ENCODE assay signal across 8 cellular contexts in the genomic region with DNA sequence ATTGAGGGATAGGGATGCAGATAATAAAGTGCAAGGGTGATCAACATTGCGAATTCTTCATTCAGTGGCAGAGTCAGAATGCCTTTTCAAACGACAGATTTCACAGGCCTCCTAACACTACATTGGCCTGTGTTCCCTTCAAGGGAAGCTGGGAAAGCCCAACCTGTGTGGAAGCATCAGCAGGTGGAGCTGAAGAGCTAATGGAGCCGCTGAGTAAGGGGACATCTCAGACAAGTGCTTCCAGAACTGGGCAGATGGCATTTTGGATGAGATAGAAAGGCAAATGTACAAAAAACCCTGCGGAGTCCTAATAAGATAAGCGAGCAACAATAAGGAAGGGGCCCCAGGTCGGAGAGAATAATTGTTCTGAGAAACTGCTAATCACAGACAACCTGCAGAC. TPM values are rescaled to one million over a fixed set of nuclear protein-coding genes. Genes with fewer than 3 reads are reported as not detected.
DNase-seq lines count a peak whose midpoint lies in the region; ATAC-seq and TF ChIP-seq lines count a peak whose summit lies in the region.

No MANE protein-coding gene starts in this region.

- TF ChIP-seq CTCF in fibroblast of the aortic adventitia (IDR thresholded peaks at IDR 0.05; ENCODE audit: insufficient read depth, low read length) (peak; percentile 53), tibial artery (IDR thresholded peaks at IDR 0.05) (peak; percentile 37 to 40), PC-9 (conservative IDR thresholded peaks at IDR 0.05) (no peak)

- ATAC-seq in Right ventricle myocardium superior (ENCODE audit: poor library complexity): peak; percentile 46
- ATAC-seq in GM18858 (IDR thresholded peaks at IDR 0.05; ENCODE audit: unreplicated experiment): no peak

- H2AFZ ChIP-seq in PC-9: no peak overlapping the region

- H4K20me1 ChIP-seq in PC-9 (ENCODE audit: insufficient read depth): no peaks in the 10 kb centered on the region

- H3K27ac ChIP-seq in tibial artery (no peak overlapping the region), PC-9 (no peak overlapping the region)

- H3K4me3 ChIP-seq in fibroblast of the aortic adventitia (ENCODE audit: low read depth, low read length) (no peak overlapping the region), tibial artery (no peak overlapping the region), PC-9 (no peak overlapping the region)

- H3K9me2 ChIP-seq in PC-9 (ENCODE audit: insufficient read depth): no peaks in the 10 kb centered on the region

- BruUV-seq in PC-9 (replicated peaks; lab: Mats Ljungman, UMichigan): no TSS peak

- H3K9me3 ChIP-seq in tibial artery (no peaks in the 10 kb centered on the region), PC-9 (ENCODE audit: insufficient read depth, low read depth) (no peaks in the 10 kb centered on the region)

- H3K4me1 ChIP-seq in tibial artery (peaks cover 0 to 9% (median 0%) of the 10 kb centered on the region in 4 donors), PC-9 (replicated peaks; ENCODE audit: insufficient read depth) (no peaks in the 10 kb centered on the region)

- H3F3A ChIP-seq in PC-9 (ENCODE audit: insufficient read depth, low read depth): no peaks in the 10 kb centered on the region

- DNase-seq in Right ventricle myocardium superior (no peak), cardiac septum (ENCODE audit: low spot score) (no peak), NCI-H82 treated with DMSO at 0.1 percent for 48 hours (lab: John Stamatoyannopoulos, UW; ENCODE audit: unreplicated experiment) (peak; percentile 92), fibroblast of the aortic adventitia (ENCODE audit: low read depth) (peak; percentile 32), tibial artery (no peak), NCI-H510A treated with DMSO at 0.1 percent for 48 hours (lab: John Stamatoyannopoulos, UW) (no peak), PC-9 (no peak)

- H3K27me3 ChIP-seq in tibial artery (no peaks in the 10 kb centered on the region), PC-9 (ENCODE audit: insufficient read depth, low read depth) (0 out of 2 replicates have a peak, but pooled peaks cover 6% of the 10 kb centered on the region)

- H3K36me3 ChIP-seq in tibial artery (no peaks in the 10 kb centered on the region), PC-9 (ENCODE audit: low read depth) (no peaks in the 10 kb centered on the region)

- intact Hi-C loops in Right ventricle myocardium superior (cut with DNase I) (no loop called here), cardiac septum (cut with DNase I) (loop anchor here (5.0 to 10.0 kb wide), 2 partner anchors 140 to 173 kb away; no protein-coding TSS in a partner anchor), tibial artery (cut with DNase I; ENCODE audit: low total_unique reads) (loop anchor here (5.0 kb wide), 1 partner anchor 140 kb away; no protein-coding TSS in a partner anchor), PC-9 (cut with micrococcal nuclease; ENCODE audit: unreplicated experiment) (no loop called here)

- no peaks in the 10 kb centered on the region for H3K79me2 ChIP-seq in PC-9 (ENCODE audit: low read depth)

- H3K4me2 ChIP-seq in PC-9: no peak overlapping the region

- POLR2A ChIA-PET in PC-9 (lab: Charles Lee; ENCODE audit: unreplicated experiment): no interaction called here

- CTCF ChIA-PET in PC-9 (lab: Charles Lee): no interaction called here

RNA-seq across cellular contexts. Expression of a gene that starts 8.5 kb away (rescaled TPM):
- not detected for total RNA-seq in Right ventricle myocardium superior
- not detected for total RNA-seq in cardiac septum
- total RNA-seq in fibroblast of the aortic adventitia (ENCODE audit: low replicate concordance): not detected in 2 replicates
- total RNA-seq in PC-9 (2021): not detected in 2 replicates

Comparison
In these comparisons a context has a peak if more than half of its experiments do, and no peak if none do; other contexts are left out.
1. intact Hi-C loops: an anchor here in cardiac septum (5.0 to 10.0 kb wide) and tibial artery (5.0 kb wide); none called in Right ventricle myocardium superior and PC-9.
2. DNase-seq: peak in NCI-H82 treated with DMSO at 0.1 percent for 48 hours (single experiment) and fibroblast of the aortic adventitia (single experiment); none in Right ventricle myocardium superior (single experiment), cardiac septum (single experiment), tibial artery (0 of 2), NCI-H510A treated with DMSO at 0.1 percent for 48 hours (single experiment) and PC-9 (0 of 2).